ENCODE assay signal across 1 cellular context in the genomic region with DNA sequence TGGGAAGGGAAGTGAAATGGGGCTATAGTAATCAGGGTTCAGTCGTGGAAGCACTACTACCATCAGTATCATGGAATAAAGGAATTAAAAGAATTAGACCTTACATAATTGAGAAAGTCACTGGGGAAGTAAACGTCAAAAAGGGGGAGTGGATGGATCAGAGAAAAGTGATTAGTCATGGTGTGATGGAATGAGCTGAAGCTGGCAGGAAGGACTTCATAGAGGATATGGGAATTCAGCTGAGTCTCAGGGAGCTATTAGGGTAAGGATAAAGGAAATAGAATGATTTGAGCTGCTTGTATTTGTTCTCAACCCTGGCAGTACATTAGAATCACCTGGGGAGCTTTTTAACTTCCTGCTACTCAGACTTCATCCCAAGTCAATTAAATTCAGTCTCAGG.
TF ChIP-seq lines count a peak whose summit lies in the region.

No MANE protein-coding gene starts in this region.

TF ChIP-seq in IMR-90, 13 proteins besides CTCF, POLR2A, EP300 and RAD21:
- TF ChIP-seq CHD1 (IDR thresholded peaks at IDR 0.05; ENCODE audit: low read depth, low read length) (no peak), MAFK (IDR thresholded peaks at IDR 0.05; ENCODE audit: low read depth, low read length) (no peak), BHLHE40 (IDR thresholded peaks at IDR 0.05; ENCODE audit: low read depth, low read length) (no peak), NFE2L2 (IDR thresholded peaks at IDR 0.05; ENCODE audit: low read depth, low read length) (peak; percentile 56; the same call in 1 of the 2 replicates)
- TF ChIP-seq, protein P1, sequence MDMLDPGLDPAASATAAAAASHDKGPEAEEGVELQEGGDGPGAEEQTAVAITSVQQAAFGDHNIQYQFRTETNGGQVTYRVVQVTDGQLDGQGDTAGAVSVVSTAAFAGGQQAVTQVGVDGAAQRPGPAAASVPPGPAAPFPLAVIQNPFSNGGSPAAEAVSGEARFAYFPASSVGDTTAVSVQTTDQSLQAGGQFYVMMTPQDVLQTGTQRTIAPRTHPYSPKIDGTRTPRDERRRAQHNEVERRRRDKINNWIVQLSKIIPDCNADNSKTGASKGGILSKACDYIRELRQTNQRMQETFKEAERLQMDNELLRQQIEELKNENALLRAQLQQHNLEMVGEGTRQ (IDR thresholded peaks at IDR 0.05; ENCODE audit: low read depth, low read length): no peak
